8 cellular contexts compared by ENCODE assay signal in the genomic region with DNA sequence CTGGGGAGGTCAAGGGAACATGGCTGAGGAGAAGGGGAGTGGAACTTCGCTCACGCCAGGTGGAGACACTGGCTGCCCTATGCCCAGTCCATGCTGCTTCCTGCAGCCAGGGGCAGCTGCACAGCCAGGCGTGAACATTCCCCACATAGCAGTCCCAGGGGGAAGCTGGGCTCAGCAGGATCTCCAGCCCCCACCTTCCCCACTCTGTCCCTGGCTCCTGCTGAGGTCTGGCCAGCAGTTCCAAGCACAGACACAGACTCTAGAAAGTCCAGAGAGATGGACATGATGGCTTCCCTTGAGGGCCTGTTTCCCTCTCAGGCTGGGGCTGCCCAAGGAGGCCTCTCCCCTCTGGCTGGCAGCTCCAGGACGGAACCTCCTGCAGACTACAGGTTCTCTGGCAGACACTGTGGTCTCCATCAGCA. TPM values are rescaled to one million over a fixed set of nuclear protein-coding genes. Genes with fewer than 3 reads are reported as not detected.
A peak's percentile ranks its signal among the peaks of the same experiment; 100 is the strongest.
DNase-seq lines count a peak whose midpoint lies in the region; ATAC-seq and TF ChIP-seq lines count a peak whose summit lies in the region.

No MANE protein-coding gene starts in this region.

- ATAC-seq in Right ventricle myocardium inferior (peak; percentile 71), GM18868 (IDR thresholded peaks at IDR 0.05; ENCODE audit: unreplicated experiment) (no peak), HG03108 (IDR thresholded peaks at IDR 0.05; ENCODE audit: unreplicated experiment) (no peak)

- peaks cover 31% of the 10 kb centered on the region for H3K79me2 ChIP-seq in parathyroid adenoma

- H3K9me3 ChIP-seq in BLaER1 (no peaks in the 10 kb centered on the region), SJSA1 (replicated peaks) (no peaks in the 10 kb centered on the region), parathyroid adenoma (ENCODE audit: control insufficient read depth, low read length) (no peaks in the 10 kb centered on the region)

- peaks cover 100% of the 10 kb centered on the region for H4K20me1 ChIP-seq in BLaER1

- H3K36me3 ChIP-seq in BLaER1 (peaks cover 52% of the 10 kb centered on the region), SJSA1 (no peaks in the 10 kb centered on the region), parathyroid adenoma (ENCODE audit: control insufficient read depth, insufficient read depth, low read length) (no peaks in the 10 kb centered on the region)

- intact Hi-C loops in Right ventricle myocardium inferior (cut with DNase I), result loop anchor here (2.0 kb wide), 1 partner anchor 16 kb away; no protein-coding TSS in a partner anchor

- H3K27me3 ChIP-seq in BLaER1, result no peaks in the 10 kb centered on the region
- H3K27me3 ChIP-seq in SJSA1 (replicated peaks), result no peaks in the 10 kb centered on the region
- H3K27me3 ChIP-seq in parathyroid adenoma (ENCODE audit: control insufficient read depth, insufficient read depth, low read length), result no peaks in the 10 kb centered on the region

- H3K4me1 ChIP-seq in BLaER1, result peaks cover 100% of the 10 kb centered on the region
- H3K4me1 ChIP-seq in SJSA1 (replicated peaks), result peaks cover 51% of the 10 kb centered on the region
- peaks cover 7% of the 10 kb centered on the region for H3K4me1 ChIP-seq in parathyroid adenoma

- peak overlapping the region; percentile 80 for H3K27ac ChIP-seq in BLaER1
- peak overlapping the region; percentile 59 for H3K27ac ChIP-seq in SJSA1
- H3K27ac ChIP-seq in parathyroid adenoma, result peak overlapping the region; percentile 75

- H3K9ac ChIP-seq in BLaER1 (peak overlapping the region; percentile 66), parathyroid adenoma (no peak overlapping the region)

- no peak for TF ChIP-seq CTCF in parathyroid adenoma (IDR thresholded peaks at IDR 0.05)

- H3K4me3 ChIP-seq in BLaER1, result peak overlapping the region; percentile 46; the same call in 1 of the 2 replicates
- no peak overlapping the region for H3K4me3 ChIP-seq in SJSA1
- no peak overlapping the region for H3K4me3 ChIP-seq in parathyroid adenoma (ENCODE audit: low read depth, low read length)

- H3K4me2 ChIP-seq in BLaER1 (peak overlapping the region; percentile 99), parathyroid adenoma (ENCODE audit: low read length) (no peak overlapping the region)

- DNase-seq in SJSA1 (ENCODE audit: low read depth in 1 of 2, low spot score in 2 of 2), result no peak
- peak; percentile 81 for DNase-seq in Right ventricle myocardium inferior (ENCODE audit: missing footprints)
- no peak for DNase-seq in NCI-H510A (lab: John Stamatoyannopoulos, UW)
- no peak for DNase-seq in NCI-H510A treated with DMSO at 0.1 percent for 48 hours (lab: John Stamatoyannopoulos, UW)

- H2AFZ ChIP-seq in parathyroid adenoma, result no peak overlapping the region

RNA-seq across cellular contexts. Expression of gene JUP, which starts 9.3 kb away (rescaled TPM):
- 1.1 and 2.2 TPM in 2 replicates for total RNA-seq in SJSA1 (2014; rRNA removed; shearing (Covaris generic))
- 192 TPM for total RNA-seq in Right ventricle myocardium inferior

RNA-seq across cellular contexts. Expression of gene P3H4, which starts 34.6 kb away (rescaled TPM):
- total RNA-seq in SJSA1 (2014; rRNA removed; shearing (Covaris generic)), result 40.9 and 45.4 TPM in 2 replicates
- 7.8 TPM for total RNA-seq in Right ventricle myocardium inferior

RNA-seq across cellular contexts. Expression of gene FKBP10, which starts 35.6 kb away (rescaled TPM):
- total RNA-seq in SJSA1 (2014; rRNA removed; shearing (Covaris generic)), result 81.4 and 90.2 TPM in 2 replicates
- total RNA-seq in Right ventricle myocardium inferior, result 11.7 TPM

RNA-seq across cellular contexts. Expression of gene HAP1, which starts 42.7 kb away (rescaled TPM):
- not detected in 2 replicates for total RNA-seq in SJSA1 (2014; rRNA removed; shearing (Covaris generic))
- total RNA-seq in Right ventricle myocardium inferior, result 0.14 TPM

RNA-seq across cellular contexts. Expression of gene NT5C3B, which starts 58.9 kb away (rescaled TPM):
- 54.7 and 84.9 TPM in 2 replicates for total RNA-seq in SJSA1 (2014; rRNA removed; shearing (Covaris generic))
- 18.1 TPM for total RNA-seq in Right ventricle myocardium inferior

Comparison
In these comparisons a context has a peak if more than half of its experiments do, and no peak if none do; other contexts are left out.
1. RNA of gene JUP, which starts 9.3 kb away (total RNA-seq): 192 TPM in Right ventricle myocardium inferior (single experiment); 1.1 to 2.2 TPM in SJSA1; every median in the first group is over 10 times any median in the second.
2. Peak in every context shown above with its lines, with median percentiles within 50 percentile points of each other: H3K27ac ChIP-seq.